Comparison of ENCODE assay signal across 8 cellular contexts in genomic region chr3:66386925-66387650, GRCh38.
DNase-seq lines count a peak whose midpoint lies in the region; ATAC-seq and TF ChIP-seq lines count a peak whose summit lies in the region.

No MANE protein-coding gene starts in this region.

- no peak overlapping the region for H3K9ac ChIP-seq in adipocyte (ENCODE audit: low read length)

- no peak overlapping the region for H3K4me3 Mint-ChIP-seq in stimulated activated naive CD8-positive, alpha-beta T cell treated with anti-CD3 and anti-CD28 coated beads, Interleukin-15, amount 100 ng/mL, for 72 hours
- no peak overlapping the region for H3K4me3 Mint-ChIP-seq in MCF 10A (ENCODE audit: unreplicated experiment)
- H3K4me3 Mint-ChIP-seq in natural killer cell, result no peak overlapping the region

- no peaks in the 10 kb centered on the region for H3K27me3 ChIP-seq in adipocyte (replicated peaks; ENCODE audit: control insufficient read depth, insufficient read depth, low read length)

- CTCF ChIA-PET in MCF 10A (lab: Yijun Ruan, JAX), result interaction anchor here (0.6 to 4.1 kb wide), 3 partner anchors 12 to 20 kb away, joined by 3 to 22 read pairs (median 4); no protein-coding TSS in a partner anchor

- peaks cover 4% of the 10 kb centered on the region for H3K9me3 ChIP-seq in adipocyte (ENCODE audit: control insufficient read depth, low read length)

- BruUV-seq in MCF 10A (replicated peaks; lab: Mats Ljungman, UMichigan), result no TSS peak

- H3K27me3 Mint-ChIP-seq in stimulated activated naive CD8-positive, alpha-beta T cell treated with anti-CD3 and anti-CD28 coated beads, Interleukin-15, amount 100 ng/mL, for 72 hours, result no peaks in the 10 kb centered on the region
- H3K27me3 Mint-ChIP-seq in MCF 10A (ENCODE audit: insufficient read depth, unreplicated experiment), result no peaks in the 10 kb centered on the region
- no peaks in the 10 kb centered on the region for H3K27me3 Mint-ChIP-seq in natural killer cell (ENCODE audit: low read depth in 2 of 2)

- no peak for DNase-seq in stimulated activated naive CD8-positive, alpha-beta T cell treated with anti-CD3 and anti-CD28 coated beads, Interleukin-15, Interleukin-2, amounts not matched to agents 100 U/mL and 50 U/mL, for 24 hours
- no peak for DNase-seq in stimulated activated naive CD8-positive, alpha-beta T cell treated with anti-CD3 and anti-CD28 coated beads, Interleukin-15, amount 100 ng/mL, for 72 hours
- peak; percentile 39 for DNase-seq in adipocyte (ENCODE audit: low read depth)
- no peak for DNase-seq in MCF 10A (ENCODE audit: unreplicated experiment)
- no peak for DNase-seq in dedifferentiated amniotic fluid mesenchymal stem cell (ENCODE audit: extremely low spot score)
- no peak for DNase-seq in central memory CD4-positive, alpha-beta T cell
- no peak for DNase-seq in natural killer cell

- H3K4me1 ChIP-seq in adipocyte (ENCODE audit: control insufficient read depth, insufficient read depth, low read length), result peaks cover 5% of the 10 kb centered on the region

- intact Hi-C loops in MCF 10A (cut with micrococcal nuclease) (no loop called here), natural killer cell (cut with micrococcal nuclease) (no loop called here)

- TF ChIP-seq CTCF in MCF 10A (IDR thresholded peaks at IDR 0.05; ENCODE audit: unreplicated experiment) (no peak), natural killer cell (IDR thresholded peaks at IDR 0.05) (no peak)

- POLR2A ChIA-PET in MCF 10A (lab: Yijun Ruan, JAX), result interaction anchor here (1.2 kb wide), 1 partner anchor 40 kb away, joined by 3 read pairs; no protein-coding TSS in a partner anchor

- H3K4me3 ChIP-seq in adipocyte (ENCODE audit: low read length), result no peak overlapping the region

- H3K27ac Mint-ChIP-seq in stimulated activated naive CD8-positive, alpha-beta T cell treated with anti-CD3 and anti-CD28 coated beads, Interleukin-15, amount 100 ng/mL, for 72 hours, result peak overlapping the region in 1 of 2 donors; percentile 82
- H3K27ac Mint-ChIP-seq in MCF 10A (ENCODE audit: low read depth, unreplicated experiment), result no peak overlapping the region
- H3K27ac Mint-ChIP-seq in natural killer cell, result no peak overlapping the region

- ATAC-seq in stimulated activated naive CD8-positive, alpha-beta T cell treated with anti-CD3 and anti-CD28 coated beads, Interleukin-15, Interleukin-2, amounts not matched to agents 100 U/mL and 50 U/mL, for 24 hours, result peak; percentile 30
- ATAC-seq in stimulated activated naive CD8-positive, alpha-beta T cell treated with anti-CD3 and anti-CD28 coated beads, Interleukin-15, amount 100 ng/mL, for 72 hours, result no peak
- ATAC-seq in HG03060 (IDR thresholded peaks at IDR 0.05; ENCODE audit: low read depth, unreplicated experiment) (peak; percentile 35), natural killer cell (no peak)

- peaks cover 0 to 36% of the 10 kb centered on the region in 2 donors for H3K9me3 Mint-ChIP-seq in stimulated activated naive CD8-positive, alpha-beta T cell treated with anti-CD3 and anti-CD28 coated beads, Interleukin-15, amount 100 ng/mL, for 72 hours
- no peaks in the 10 kb centered on the region for H3K9me3 Mint-ChIP-seq in MCF 10A (ENCODE audit: unreplicated experiment)
- peaks cover 0 to 2% of the 10 kb centered on the region in 2 donors for H3K9me3 Mint-ChIP-seq in natural killer cell

- H3K36me3 ChIP-seq in adipocyte (ENCODE audit: control insufficient read depth, insufficient read depth, low read length, severe bottlenecking), result peaks cover 46% of the 10 kb centered on the region

- peaks cover under 1% of the 10 kb centered on the region for H3K4me1 Mint-ChIP-seq in stimulated activated naive CD8-positive, alpha-beta T cell treated with anti-CD3 and anti-CD28 coated beads, Interleukin-15, amount 100 ng/mL, for 72 hours
- no peaks in the 10 kb centered on the region for H3K4me1 Mint-ChIP-seq in MCF 10A (ENCODE audit: insufficient read depth, unreplicated experiment)
- peaks cover 3 to 10% of the 10 kb centered on the region in 2 donors for H3K4me1 Mint-ChIP-seq in natural killer cell

- H3K36me3 Mint-ChIP-seq in MCF 10A (ENCODE audit: insufficient read depth, unreplicated experiment) (peaks cover 53% of the 10 kb centered on the region), natural killer cell (no peaks in the 10 kb centered on the region)

Comparison
In these comparisons a context has a peak if more than half of its experiments do, and no peak if none do; other contexts are left out.
1. ATAC-seq: peak in stimulated activated naive CD8-positive, alpha-beta T cell treated with anti-CD3 and anti-CD28 coated beads, Interleukin-15, Interleukin-2, amounts not matched to agents 100 U/mL and 50 U/mL, for 24 hours (single experiment) and HG03060 (single experiment); none in stimulated activated naive CD8-positive, alpha-beta T cell treated with anti-CD3 and anti-CD28 coated beads, Interleukin-15, amount 100 ng/mL, for 72 hours (single experiment) and natural killer cell (0 of 3).